In genomic region chr12:70364695-70365397, GRCh38 we compare ENCODE assay signal across 1 cellular context.
TF ChIP-seq lines count a peak whose summit lies in the region.

No MANE protein-coding gene starts in this region.

TF ChIP-seq in Ishikawa, 13 proteins besides CTCF, POLR2A, EP300 and RAD21 (continued from another document):
- TF ChIP-seq NFIC (IDR thresholded peaks at IDR 0.05) (no peak; the same call in 1 of the 2 replicates), ZBTB7A (IDR thresholded peaks at IDR 0.05; ENCODE audit: low read depth) (no peak)
